In genomic region chr1:236024655-236025054, GRCh38 we compare ENCODE assay signal across 22 cellular contexts. TPM values are rescaled to one million over a fixed set of nuclear protein-coding genes. Genes with fewer than 3 reads are reported as not detected.
DNase-seq lines count a peak whose midpoint lies in the region; ATAC-seq, FAIRE-seq and TF ChIP-seq lines count a peak whose summit lies in the region.
"Had no signal": no experiment of that assay in that cellular context is flagged by ENCODE, and none has a peak within 500 bp of the region (broad histone marks: within the 10 kb centered on the region; RNA-seq: fewer than 3 reads in every experiment).

No MANE protein-coding gene starts in this region.

- no peak for FAIRE-seq in RCC 7860 (lab: Jason Lieb, UNC)

- H3K27ac ChIP-seq in right cardiac atrium (ENCODE audit: low read length), result no peak overlapping the region
- H3K27ac ChIP-seq in SK-N-MC, result peak overlapping the region; percentile 57; the same call in 1 of the 2 replicates
- peak overlapping the region; percentile 39 to 50 for H3K27ac ChIP-seq in right atrium auricular region
- no peak overlapping the region for H3K27ac ChIP-seq in upper lobe of right lung
- H3K27ac ChIP-seq: brain microvascular endothelial cell, thoracic aorta had no signal

- peaks cover 5% of the 10 kb centered on the region for H3K4me1 ChIP-seq in right cardiac atrium (ENCODE audit: control insufficient read depth, insufficient read depth, low read length)
- peaks cover 0 to 28% of the 10 kb centered on the region in 2 donors for H3K4me1 ChIP-seq in right atrium auricular region
- H3K4me1 ChIP-seq in upper lobe of right lung, result peaks cover 13% of the 10 kb centered on the region

- H3K36me3 ChIP-seq in SK-N-MC (ENCODE audit: insufficient read depth, low read length), result no peaks in the 10 kb centered on the region
- peaks cover 93% of the 10 kb centered on the region for H3K36me3 ChIP-seq in right atrium auricular region
- peaks cover 36% of the 10 kb centered on the region for H3K36me3 ChIP-seq in upper lobe of right lung

- H3K9ac ChIP-seq in SK-N-MC (ENCODE audit: insufficient read length), result no peak overlapping the region

- intact Hi-C loops in Right ventricle myocardium inferior (cut with DNase I), result loop anchor here (5.0 kb wide), 1 partner anchor 38 kb away; no protein-coding TSS in a partner anchor
- intact Hi-C loops in right cardiac atrium (cut with DNase I), result no loop called here
- intact Hi-C loops in upper lobe of right lung (cut with DNase I), result no loop called here

- DNase-seq in Right ventricle myocardium inferior (ENCODE audit: missing footprints) (no peak), right cardiac atrium (no peak), SK-N-MC (ENCODE audit: low read depth, low spot score) (peak; percentile 86), right atrium auricular region (ENCODE audit: low spot score) (no peak), upper lobe of right lung (peak; percentile 73), RCC 7860 (ENCODE audit: low spot score) (no peak), globus pallidus (ENCODE audit: low spot score) (no peak)
- DNase-seq: activated CD4-positive, alpha-beta T cell treated with anti-CD3 and anti-CD28 coated beads, Interleukin-2, amount 50 U/mL, for 1 hour; activated naive CD4-positive, alpha-beta T cell treated with anti-CD3 and anti-CD28 coated beads, Interleukin-2, amount 10 ng/mL, durations not matched to agents 7 days and 5 days; brain microvascular endothelial cell; CD8-positive, alpha-beta memory T cell; H9; NCI-H2081; NCI-H226; NCI-H774; stimulated activated naive CD8-positive, alpha-beta T cell treated with anti-CD3 and anti-CD28 coated beads, Interleukin-15, Interleukin-2, amounts not matched to agents 100 U/mL and 50 U/mL, for 24 hours; SW 1271; T-helper 9 cell had no signal

- WGBS in right cardiac atrium, result 92% methylated on average over 8 of the region's 8 CpGs

- TF ChIP-seq CTCF in right atrium auricular region (IDR thresholded peaks at IDR 0.05) (no peak), upper lobe of right lung (IDR thresholded peaks at IDR 0.05) (no peak)

- H3K9me3 ChIP-seq in right cardiac atrium (ENCODE audit: control insufficient read depth, low read length), result no peaks in the 10 kb centered on the region
- no peaks in the 10 kb centered on the region for H3K9me3 ChIP-seq in SK-N-MC (ENCODE audit: low read depth, low read length)
- H3K9me3 ChIP-seq in right atrium auricular region, result no peaks in the 10 kb centered on the region
- no peaks in the 10 kb centered on the region for H3K9me3 ChIP-seq in upper lobe of right lung
- H3K9me3 ChIP-seq: thoracic aorta had no signal

- H3K27me3 ChIP-seq in right cardiac atrium (ENCODE audit: control insufficient read depth, insufficient read depth), result no peaks in the 10 kb centered on the region
- H3K27me3 ChIP-seq in right atrium auricular region, result no peaks in the 10 kb centered on the region
- no peaks in the 10 kb centered on the region for H3K27me3 ChIP-seq in upper lobe of right lung
- H3K27me3 ChIP-seq: brain microvascular endothelial cell had no signal

- no peak overlapping the region for H3K4me3 ChIP-seq in right cardiac atrium (ENCODE audit: low read length)
- peak overlapping the region; percentile 67 for H3K4me3 ChIP-seq in SK-N-MC
- H3K4me3 ChIP-seq in right atrium auricular region, result no peak overlapping the region
- H3K4me3 ChIP-seq in upper lobe of right lung, result no peak overlapping the region
- H3K4me3 ChIP-seq: thoracic aorta had no signal

- ATAC-seq in Right ventricle myocardium inferior (peak; percentile 20), right cardiac atrium (no peak), upper lobe of right lung (peak; percentile 63), HG03175 (IDR thresholded peaks at IDR 0.05; ENCODE audit: unreplicated experiment) (no peak)
- ATAC-seq: stimulated activated naive CD8-positive, alpha-beta T cell treated with anti-CD3 and anti-CD28 coated beads, Interleukin-15, Interleukin-2, amounts not matched to agents 100 U/mL and 50 U/mL, for 24 hours; WTC11 had no signal

RNA-seq across cellular contexts. Expression of gene NID1, which starts 40.2 kb away (rescaled TPM):
- 65.8 TPM for total RNA-seq in Right ventricle myocardium inferior
- total RNA-seq in right cardiac atrium, result 100 to 1,000 TPM in 1 of 4 donors, 10 to 100 TPM in 3; 31.3 to 107 (median 58.1) TPM
- polyA plus RNA-seq in right cardiac atrium, result 24.4 TPM
- total RNA-seq in right atrium auricular region, result 100 to 1,000 TPM in 1 of 2 donors, 10 to 100 TPM in 1; 95.1 to 112 TPM
- 60.5 TPM for total RNA-seq in upper lobe of right lung
- total RNA-seq: HT-29 had no signal
- polyA plus RNA-seq: CD8-positive, alpha-beta memory T cell had no signal

Comparison
In these comparisons a context has a peak if more than half of its experiments do, and no peak if none do; other contexts are left out.
1. ATAC-seq: peak in Right ventricle myocardium inferior (single experiment) and upper lobe of right lung (single experiment); none in right cardiac atrium (0 of 2) and HG03175 (single experiment).
2. H3K27ac ChIP-seq: peak in SK-N-MC (single experiment) and right atrium auricular region (2 of 2); none in right cardiac atrium (single experiment) and upper lobe of right lung (single experiment).
3. DNase-seq: peak in SK-N-MC (single experiment) and upper lobe of right lung (single experiment); none in Right ventricle myocardium inferior (single experiment), right cardiac atrium (0 of 3), right atrium auricular region (single experiment), RCC 7860 (single experiment) and globus pallidus (single experiment).